ENCODE assay signal across 13 cellular contexts in genomic region chr10:74179124-74179710, GRCh38. TPM values are rescaled to one million over a fixed set of nuclear protein-coding genes. Genes with fewer than 3 reads are reported as not detected.
DNase-seq lines count a peak whose midpoint lies in the region; ATAC-seq and TF ChIP-seq lines count a peak whose summit lies in the region.
"Had no signal": no experiment of that assay in that cellular context is flagged by ENCODE, and none has a peak within 500 bp of the region (broad histone marks: within the 10 kb centered on the region; RNA-seq: fewer than 3 reads in every experiment).

No MANE protein-coding gene starts in this region.

- no peak overlapping the region for H3K4ac ChIP-seq in mesendoderm (ENCODE audit: low read depth, low read length)

- H2AK5ac ChIP-seq in mesendoderm (ENCODE audit: low read length): no peak overlapping the region

- H3K23ac ChIP-seq in mesendoderm (ENCODE audit: low read length): no peak overlapping the region

- TF ChIP-seq CTCF in HCT116 (IDR thresholded peaks at IDR 0.05 in 2 of 3, conservative IDR thresholded peaks at IDR 0.05 in 1 of 3; ENCODE audit: borderline replicate concordance in 1 of 3, insufficient read depth in 1 of 3, low read depth in 2 of 3, low read length in 2 of 3) (no peak), mucosa of descending colon (IDR thresholded peaks at IDR 0.05) (no peak)

- CTCF ChIA-PET in HCT116 (lab: Charles Lee): no interaction called here

- peaks cover 32 to 57% (median 41%) of the 10 kb centered on the region in 4 donors for H3K4me1 Mint-ChIP-seq in CD4-positive, CD25-positive, alpha-beta regulatory T cell
- H3K4me1 Mint-ChIP-seq in T-helper 17 cell: peaks cover 26% of the 10 kb centered on the region

- no peaks in the 10 kb centered on the region for H3K27me3 ChIP-seq in CD4-positive, CD25-positive, alpha-beta regulatory T cell (ENCODE audit: control insufficient read depth, insufficient read depth, low read length)
- no peaks in the 10 kb centered on the region for H3K27me3 ChIP-seq in HCT116 (ENCODE audit: insufficient read depth, low read length)
- H3K27me3 ChIP-seq in mesendoderm (ENCODE audit: insufficient read depth, low read length, poor library complexity): no peaks in the 10 kb centered on the region
- H3K27me3 ChIP-seq: adrenal gland, MG63, pancreas had no signal

- no peaks in the 10 kb centered on the region for H3K36me3 ChIP-seq in CD4-positive, CD25-positive, alpha-beta regulatory T cell (ENCODE audit: control insufficient read depth, insufficient read depth, low read length)
- H3K36me3 ChIP-seq in HCT116 (ENCODE audit: control insufficient read depth in 1 of 2, insufficient read depth in 2 of 2, low read length in 2 of 2) (no peaks in the 10 kb centered on the region), mesendoderm (ENCODE audit: control insufficient read depth, insufficient read depth, low read length) (no peaks in the 10 kb centered on the region), mucosa of descending colon (ENCODE audit: low read depth) (no peaks in the 10 kb centered on the region)
- H3K36me3 ChIP-seq: adrenal gland, MG63, pancreas had no signal

- no peaks in the 10 kb centered on the region for H3K9me3 ChIP-seq in CD4-positive, CD25-positive, alpha-beta regulatory T cell (ENCODE audit: control insufficient read depth in 2 of 2, low read length in 2 of 2)
- H3K9me3 ChIP-seq in HCT116 (ENCODE audit: control insufficient read depth in 1 of 2, insufficient read depth in 1 of 2, low read depth in 1 of 2, low read length in 2 of 2) (no peaks in the 10 kb centered on the region), T-helper 17 cell (ENCODE audit: control insufficient read depth, low read length, poor library complexity, severe bottlenecking) (no peaks in the 10 kb centered on the region), mucosa of descending colon (no peaks in the 10 kb centered on the region)
- H3K9me3 ChIP-seq: adrenal gland, MG63, pancreas had no signal

- no peak for ATAC-seq in CD4-positive, CD25-positive, alpha-beta regulatory T cell (ENCODE audit: low read depth in 2 of 2)
- ATAC-seq in HCT116: no peak
- no peak for ATAC-seq in T-helper 17 cell
- no peak for ATAC-seq in HG02840 (IDR thresholded peaks at IDR 0.05; ENCODE audit: low FRiP score, unreplicated experiment)
- ATAC-seq in mucosa of descending colon: no peak
- ATAC-seq: left cardiac atrium, pancreas had no signal

- H3K79me1 ChIP-seq in mesendoderm (ENCODE audit: low read length): no peaks in the 10 kb centered on the region

- peak overlapping the region; percentile 22 for H2BK5ac ChIP-seq in mesendoderm (ENCODE audit: low read length)

- H3K4me1 ChIP-seq in CD4-positive, CD25-positive, alpha-beta regulatory T cell (ENCODE audit: control insufficient read depth, insufficient read depth, low read length, poor library complexity, severe bottlenecking): peaks cover 40% of the 10 kb centered on the region
- H3K4me1 ChIP-seq in HCT116 (ENCODE audit: control insufficient read depth in 1 of 2, insufficient read depth in 2 of 2, low read length in 2 of 2) (peaks cover 7 to 35% of the 10 kb centered on the region in 2 experiments), mesendoderm (ENCODE audit: control insufficient read depth, low read depth, low read length) (peaks cover 2% of the 10 kb centered on the region), mucosa of descending colon (ENCODE audit: low read depth) (peaks cover 6% of the 10 kb centered on the region)

- peak overlapping the region; percentile 25 to 90 (median 51) for H3K4me3 Mint-ChIP-seq in CD4-positive, CD25-positive, alpha-beta regulatory T cell
- no peak overlapping the region for H3K4me3 Mint-ChIP-seq in T-helper 17 cell

- H3K27me3 Mint-ChIP-seq in CD4-positive, CD25-positive, alpha-beta regulatory T cell: no peaks in the 10 kb centered on the region
- H3K27me3 Mint-ChIP-seq in T-helper 17 cell: no peaks in the 10 kb centered on the region

- intact Hi-C loops in HCT116 (cut with micrococcal nuclease) (no loop called here), mucosa of descending colon (cut with DNase I, micrococcal nuclease) (no loop called here)

- TF ChIP-seq RAD21 in HCT116 (IDR thresholded peaks at IDR 0.05; ENCODE audit: low read depth): no peak

- peak overlapping the region; percentile 12 for H2BK120ac ChIP-seq in mesendoderm (ENCODE audit: low read depth, low read length)

- no peaks in the 10 kb centered on the region for H3K9me2 ChIP-seq in HCT116 (ENCODE audit: insufficient read depth)

- POLR2A ChIA-PET in HCT116 (lab: Charles Lee): interaction anchor here (1.0 kb wide), 1 partner anchor 9 kb away, joined by 4 read pairs; no protein-coding TSS in a partner anchor

- no peak overlapping the region for H2BK15ac ChIP-seq in mesendoderm (replicated peaks; ENCODE audit: low read depth)

- H3K79me2 ChIP-seq in HCT116 (ENCODE audit: insufficient read depth, low read length) (peaks cover 66% of the 10 kb centered on the region), mesendoderm (ENCODE audit: control insufficient read depth, insufficient read depth, low read length) (peaks cover 22% of the 10 kb centered on the region)

- H4K20me1 ChIP-seq in HCT116 (ENCODE audit: insufficient read depth): no peaks in the 10 kb centered on the region

- no peak overlapping the region for H3K18ac ChIP-seq in mesendoderm (ENCODE audit: low read length)

- no CpG with 5 or more reads among the region's 2 CpGs for WGBS in mesendoderm (ENCODE audit: extremely low coverage, insufficient coverage, low lambda C conversion rate)

- RAD21 ChIA-PET in HCT116 (lab: Charles Lee; ENCODE audit: low non-redundant PET in 1 of 2, low total read pairs in 2 of 2, uncharacterized antibody in 2 of 2, unreplicated experiment in 2 of 2): no interaction called here

- H4K5ac ChIP-seq in mesendoderm (ENCODE audit: low read length): no peak overlapping the region

- H3K36me3 Mint-ChIP-seq in CD4-positive, CD25-positive, alpha-beta regulatory T cell: no peaks in the 10 kb centered on the region
- no peaks in the 10 kb centered on the region for H3K36me3 Mint-ChIP-seq in T-helper 17 cell (ENCODE audit: low read depth)

- peak overlapping the region; percentile 82 to 98 (median 88) for H3K27ac Mint-ChIP-seq in CD4-positive, CD25-positive, alpha-beta regulatory T cell
- peak overlapping the region; percentile 32 for H3K27ac Mint-ChIP-seq in T-helper 17 cell

- no peak overlapping the region for H4K8ac ChIP-seq in mesendoderm (ENCODE audit: low read depth, low read length)

- H3K4me3 ChIP-seq in CD4-positive, CD25-positive, alpha-beta regulatory T cell (ENCODE audit: low read depth, low read length): peak overlapping the region; percentile 35
- no peak overlapping the region for H3K4me3 ChIP-seq in HCT116 (replicated peaks in 1 of 2; ENCODE audit: low read depth in 1 of 2, low read length in 2 of 2)
- no peak overlapping the region for H3K4me3 ChIP-seq in mesendoderm (ENCODE audit: low read length)
- no peak overlapping the region for H3K4me3 ChIP-seq in mucosa of descending colon
- H3K4me3 ChIP-seq: adrenal gland, MG63, pancreas had no signal

- no peak overlapping the region for H2AFZ ChIP-seq in HCT116 (ENCODE audit: low read depth, low read length, poor library complexity, severe bottlenecking)

- no peak for TF ChIP-seq POLR2A in HCT116 (IDR thresholded peaks at IDR 0.05; ENCODE audit: borderline replicate concordance, extremely low read depth, insufficient read depth, insufficient read length)

- BruUV-seq in HCT116 (replicated peaks; lab: Mats Ljungman, UMichigan): no TSS peak

- H3K27ac ChIP-seq in CD4-positive, CD25-positive, alpha-beta regulatory T cell (ENCODE audit: insufficient read depth, low read length, poor library complexity, severe bottlenecking): peak overlapping the region; percentile 47
- H3K27ac ChIP-seq in HCT116 (ENCODE audit: low read depth, low read length): no peak overlapping the region
- H3K27ac ChIP-seq in mesendoderm (ENCODE audit: low read depth, low read length): peak overlapping the region; percentile 17
- H3K27ac ChIP-seq: adrenal gland, pancreas had no signal

- no peak overlapping the region for H3K56ac ChIP-seq in mesendoderm (ENCODE audit: low read length)

- no peaks in the 10 kb centered on the region for H3K9me3 Mint-ChIP-seq in CD4-positive, CD25-positive, alpha-beta regulatory T cell

- no peak overlapping the region for H3K9ac ChIP-seq in HCT116 (ENCODE audit: low read length)
- H3K9ac ChIP-seq in mesendoderm (ENCODE audit: low read length): no peak overlapping the region

- no peak for DNase-seq in CD4-positive, CD25-positive, alpha-beta regulatory T cell
- DNase-seq in HCT116 (ENCODE audit: low read depth, low spot score) (no peak), T-helper 17 cell (no peak), mesendoderm (peak; percentile 90), mucosa of descending colon (no peak), NCI-H2196 (lab: John Stamatoyannopoulos, UW; ENCODE audit: unreplicated experiment) (no peak), NCI-H82 (lab: John Stamatoyannopoulos, UW) (no peak)
- DNase-seq: adrenal gland, left cardiac atrium, MG63, NCI-H446, pancreas had no signal

- H3K4me2 ChIP-seq in HCT116 (ENCODE audit: low read length) (peak overlapping the region; percentile 32), mesendoderm (ENCODE audit: low read length) (no peak overlapping the region)

TF ChIP-seq in HCT116, 20 proteins besides CTCF, POLR2A, EP300 and RAD21 (continues in another document):
- TF ChIP-seq EGR1 (IDR thresholded peaks at IDR 0.05; ENCODE audit: low read depth): no peak
- TF ChIP-seq CBX3 (IDR thresholded peaks at IDR 0.05; ENCODE audit: low read depth): no peak
- peak; percentile 14; the same call in 1 of the 2 replicates for TF ChIP-seq FOSL1 (IDR thresholded peaks at IDR 0.05; ENCODE audit: low read depth)
- no peak for TF ChIP-seq SRF (IDR thresholded peaks at IDR 0.05; ENCODE audit: low read depth)
- TF ChIP-seq POLR2AphosphoS5 (IDR thresholded peaks at IDR 0.05; ENCODE audit: low read depth, low read length): no peak
- no peak for TF ChIP-seq CEBPB (IDR thresholded peaks at IDR 0.05; ENCODE audit: low read depth)
- TF ChIP-seq JUND (IDR thresholded peaks at IDR 0.05): 0 out of 2 replicates have a peak, but pooled peaks have one; percentile 4
- TF ChIP-seq ZFX (IDR thresholded peaks at IDR 0.05): no peak

RNA-seq across cellular contexts. Expression of gene ADK, which starts 28.2 kb away (rescaled TPM):
- 33.3 TPM for total RNA-seq in CD4-positive, CD25-positive, alpha-beta regulatory T cell
- 10 to 100 TPM; 61.1 to 83.0 (median 70.1) TPM for polyA plus RNA-seq in CD4-positive, CD25-positive, alpha-beta regulatory T cell
- total RNA-seq in HCT116 (2021; ENCODE audit: unreplicated experiment): 55.0 TPM
- 25.4 and 36.5 TPM in 2 replicates for polyA plus RNA-seq in HCT116 (2012)
- 10 to 100 TPM; 34.7 to 36.8 TPM for total RNA-seq in T-helper 17 cell
- polyA plus RNA-seq in mesendoderm (2013, experiment 1 of 2): 34.7 TPM
- polyA plus RNA-seq in mesendoderm (2013, experiment 2 of 2): 35.7 TPM
- total RNA-seq in mucosa of descending colon: 10 to 100 TPM; 13.8 to 24.0 (median 22.9) TPM

RNA-seq across cellular contexts. Expression of gene AP3M1, which starts 28.6 kb away (rescaled TPM):
- 24.3 TPM for total RNA-seq in CD4-positive, CD25-positive, alpha-beta regulatory T cell
- polyA plus RNA-seq in CD4-positive, CD25-positive, alpha-beta regulatory T cell: 10 to 100 TPM; 23.7 to 39.3 (median 29.0) TPM
- total RNA-seq in HCT116 (2021; ENCODE audit: unreplicated experiment): 34.4 TPM
- polyA plus RNA-seq in HCT116 (2012): 12.7 and 17.3 TPM in 2 replicates
- 10 to 100 TPM; 21.1 to 27.8 TPM for total RNA-seq in T-helper 17 cell
- polyA plus RNA-seq in mesendoderm (2013, experiment 1 of 2): 26.1 TPM
- polyA plus RNA-seq in mesendoderm (2013, experiment 2 of 2): 26.9 TPM
- 10 to 100 TPM; 25.3 to 36.9 (median 33.7) TPM for total RNA-seq in mucosa of descending colon
